7 cellular contexts compared by ENCODE assay signal in genomic region chr10:63268139-63268797, GRCh38.
A peak's percentile ranks its signal among the peaks of the same experiment; 100 is the strongest.
DNase-seq lines count a peak whose midpoint lies in the region; ATAC-seq, FAIRE-seq and TF ChIP-seq lines count a peak whose summit lies in the region.

No MANE protein-coding gene starts in this region.

- no peak for TF ChIP-seq CTCF in choroid plexus epithelial cell (conservative IDR thresholded peaks at IDR 0.05; ENCODE audit: low read depth, low read length)

- H2BK5ac ChIP-seq in mesendoderm (ENCODE audit: low read length), result no peak overlapping the region

- H3K79me1 ChIP-seq in mesendoderm (ENCODE audit: low read length), result no peaks in the 10 kb centered on the region

- no peak overlapping the region for H3K4ac ChIP-seq in mesendoderm (ENCODE audit: low read depth, low read length)

- peak; percentile 82 for FAIRE-seq in GM19239 (lab: Jason Lieb, UNC)

- H2AK5ac ChIP-seq in mesendoderm (ENCODE audit: low read length), result no peak overlapping the region

- peak overlapping the region; percentile 80 for H3K4me3 ChIP-seq in choroid plexus epithelial cell (ENCODE audit: low read depth, low read length)
- peak overlapping the region; percentile 52 for H3K4me3 ChIP-seq in mesendoderm (ENCODE audit: low read length)
- peak overlapping the region; percentile 71 to 96 for H3K4me3 ChIP-seq in aorta (ENCODE audit: low read length in 2 of 2)

- no peak overlapping the region for H2BK15ac ChIP-seq in mesendoderm (replicated peaks; ENCODE audit: low read depth)

- peak overlapping the region; percentile 75 for H3K56ac ChIP-seq in mesendoderm (ENCODE audit: low read length)

- H3K27me3 ChIP-seq in mesendoderm (ENCODE audit: insufficient read depth, low read length, poor library complexity) (no peaks in the 10 kb centered on the region), aorta (ENCODE audit: control insufficient read depth in 1 of 2, insufficient read depth in 2 of 2, low read length in 1 of 2) (no peaks in the 10 kb centered on the region)

- DNase-seq in GM19239 (ENCODE audit: insufficient read length, low spot score) (no peak), NCI-H82 (lab: John Stamatoyannopoulos, UW) (peak; percentile 39), choroid plexus epithelial cell (ENCODE audit: low read depth) (peak; percentile 58), mesendoderm (peak; percentile 55), aorta (no peak), MV-4-11 (lab: John Stamatoyannopoulos, UW) (no peak)

- intact Hi-C loops in aorta (cut with DNase I), result loop anchor here (2.0 to 10.0 kb wide), 4 partner anchors 53 to 361 kb away; partner anchors contain the start of gene JMJD1C (in 2 of the 2)

- H4K8ac ChIP-seq in mesendoderm (ENCODE audit: low read depth, low read length), result no peak overlapping the region

- peaks cover 15% of the 10 kb centered on the region for H3K79me2 ChIP-seq in mesendoderm (ENCODE audit: control insufficient read depth, insufficient read depth, low read length)

- H3K36me3 ChIP-seq in mesendoderm (ENCODE audit: control insufficient read depth, insufficient read depth, low read length), result no peaks in the 10 kb centered on the region
- no peaks in the 10 kb centered on the region for H3K36me3 ChIP-seq in aorta (ENCODE audit: control insufficient read depth in 1 of 2, insufficient read depth in 2 of 2, low read length in 1 of 2)

- H3K27ac ChIP-seq in mesendoderm (ENCODE audit: low read depth, low read length) (peak overlapping the region; percentile 41), aorta (ENCODE audit: low read depth in 1 of 2, low read length in 2 of 2) (peak overlapping the region; percentile 73 to 99)

- peak overlapping the region; percentile 63 for H3K4me2 ChIP-seq in mesendoderm (ENCODE audit: low read length)

- H3K18ac ChIP-seq in mesendoderm (ENCODE audit: low read length), result no peak overlapping the region

- H3K4me1 ChIP-seq in mesendoderm (ENCODE audit: control insufficient read depth, low read depth, low read length), result no peaks in the 10 kb centered on the region
- H3K4me1 ChIP-seq in aorta (ENCODE audit: control insufficient read depth in 1 of 2, insufficient read depth in 2 of 2, low read length in 2 of 2), result no peaks in the 10 kb centered on the region

- no peak for ATAC-seq in aorta (ENCODE audit: low FRiP score)
- no peak for ATAC-seq in HG02642 (IDR thresholded peaks at IDR 0.05; ENCODE audit: poor library complexity, unreplicated experiment)

- 100% methylated on average over 1 of the region's 3 CpGs for WGBS in mesendoderm (ENCODE audit: extremely low coverage, insufficient coverage, low lambda C conversion rate)
- WGBS in aorta, 2 donors, result 0 to 3% methylated on average over 3 of the region's 3 CpGs

- H3K23ac ChIP-seq in mesendoderm (ENCODE audit: low read length), result no peak overlapping the region

- H4K5ac ChIP-seq in mesendoderm (ENCODE audit: low read length), result no peak overlapping the region

- peak overlapping the region; percentile 65 for H3K9ac ChIP-seq in mesendoderm (ENCODE audit: low read length)

- H3K9me3 ChIP-seq in aorta (ENCODE audit: control insufficient read depth, low read length), result no peaks in the 10 kb centered on the region

- H2BK120ac ChIP-seq in mesendoderm (ENCODE audit: low read depth, low read length), result no peak overlapping the region

Comparison
In these comparisons a context has a peak if more than half of its experiments do, and no peak if none do; other contexts are left out.
1. DNase-seq: peak in NCI-H82 (single experiment), choroid plexus epithelial cell (single experiment) and mesendoderm (single experiment); none in GM19239 (single experiment), aorta (0 of 2) and MV-4-11 (single experiment).
2. Peak in every context shown above with its lines, with median percentiles within 50 percentile points of each other: H3K4me3 ChIP-seq.